21 cellular contexts compared by ENCODE assay signal in genomic region chr2:145653553-145653952, GRCh38.
"Had no signal": no experiment of that assay in that cellular context is flagged by ENCODE, and none has a peak within 500 bp of the region (broad histone marks: within the 10 kb centered on the region; RNA-seq: fewer than 3 reads in every experiment).

No MANE protein-coding gene starts in this region.

- H3K36me3 ChIP-seq: heart right ventricle, right lobe of liver, stomach, upper lobe of right lung had no signal

- H3K27me3 ChIP-seq: heart right ventricle, right lobe of liver, stomach, upper lobe of right lung had no signal

- ATAC-seq: activated CD4-positive, CD25-positive, alpha-beta regulatory T cell treated with anti-CD3 and anti-CD28 coated beads, Interleukin-2, amount 50 U/mL, for 24 hours; activated CD8-positive, alpha-beta T cell treated with anti-CD3 and anti-CD28 coated beads, Interleukin-2, amount 10 ng/mL, durations not matched to agents 7 days and 5 days; mucosa of descending colon; right lobe of liver; stimulated activated effector memory CD8-positive, alpha-beta T cell treated with anti-CD3 and anti-CD28 coated beads, Interleukin-12 subunit alpha, Interleukin-12 subunit beta, amount 100 ng/mL, for 72 hours; upper lobe of right lung had no signal

- H3K4me3 ChIP-seq: heart right ventricle, mucosa of descending colon, right lobe of liver, stomach, upper lobe of right lung had no signal

- DNase-seq: activated CD4-positive, alpha-beta T cell treated with anti-CD3 and anti-CD28 coated beads, Interleukin-2, amount 10 ng/mL, durations not matched to agents 7 days and 5 days; activated CD8-positive, alpha-beta T cell treated with anti-CD3 and anti-CD28 coated beads, Interleukin-2, amount 10 ng/mL, durations not matched to agents 7 days and 5 days; activated naive CD4-positive, alpha-beta T cell treated with Interleukin-2 at 50 U/mL for 16 hours; activated naive CD8-positive, alpha-beta T cell treated with anti-CD3 and anti-CD28 coated beads, Interleukin-2, amount 10 ng/mL, durations not matched to agents 7 days and 5 days; activated T-cell treated with anti-CD3 and anti-CD28 coated beads, Interleukin-2, amount 50 U/mL, for 24 hours; amygdala; caudate nucleus; heart right ventricle; immature natural killer cell; left ventricle myocardium superior; mucosa of descending colon; naive B cell; right lobe of liver; stimulated activated CD4-positive, alpha-beta T cell treated with anti-CD3 and anti-CD28 coated beads, Interleukin-4, amount 100 ng/mL, for 24 hours; stomach; upper lobe of right lung had no signal

- H3K79me2 ChIP-seq: parathyroid adenoma had no signal

- H3K36me3 Mint-ChIP-seq: activated naive CD8-positive, alpha-beta T cell treated with anti-CD3 and anti-CD28 coated beads, Interleukin-2, amount 10 ng/mL, durations not matched to agents 7 days and 5 days; immature natural killer cell; memory B cell; naive B cell; stimulated activated effector memory CD8-positive, alpha-beta T cell treated with anti-CD3 and anti-CD28 coated beads, Interleukin-12 subunit alpha, Interleukin-12 subunit beta, amount 100 ng/mL, for 72 hours had no signal

- H3K4me3 Mint-ChIP-seq: activated CD4-positive, alpha-beta T cell treated with anti-CD3 and anti-CD28 coated beads, Interleukin-2, amount 10 ng/mL, durations not matched to agents 7 days and 5 days; activated CD8-positive, alpha-beta T cell treated with anti-CD3 and anti-CD28 coated beads, Interleukin-2, amount 10 ng/mL, durations not matched to agents 7 days and 5 days; activated naive CD8-positive, alpha-beta T cell treated with anti-CD3 and anti-CD28 coated beads, Interleukin-2, amount 10 ng/mL, durations not matched to agents 7 days and 5 days; activated T-cell treated with anti-CD3 and anti-CD28 coated beads, Interleukin-2, amount 50 U/mL, for 24 hours; immature natural killer cell; memory B cell; naive B cell; stimulated activated effector memory CD8-positive, alpha-beta T cell treated with anti-CD3 and anti-CD28 coated beads, Interleukin-12 subunit alpha, Interleukin-12 subunit beta, amount 100 ng/mL, for 72 hours had no signal

- H3K27me3 Mint-ChIP-seq: activated CD4-positive, alpha-beta T cell treated with anti-CD3 and anti-CD28 coated beads, Interleukin-2, amount 10 ng/mL, durations not matched to agents 7 days and 5 days; activated naive CD8-positive, alpha-beta T cell treated with anti-CD3 and anti-CD28 coated beads, Interleukin-2, amount 10 ng/mL, durations not matched to agents 7 days and 5 days; activated T-cell treated with anti-CD3 and anti-CD28 coated beads, Interleukin-2, amount 50 U/mL, for 24 hours; memory B cell; naive B cell had no signal

- H3K9me3 Mint-ChIP-seq: activated CD4-positive, alpha-beta T cell treated with anti-CD3 and anti-CD28 coated beads, Interleukin-2, amount 10 ng/mL, durations not matched to agents 7 days and 5 days; activated naive CD8-positive, alpha-beta T cell treated with anti-CD3 and anti-CD28 coated beads, Interleukin-2, amount 10 ng/mL, durations not matched to agents 7 days and 5 days; activated T-helper 2 cell treated with anti-CD3 and anti-CD28 coated beads, Interferon-gamma antibody, Interleukin-2, Interleukin-4, amounts not matched to agents 10 μg/mL and 5 μg/mL and 100 μg/mL, durations not matched to agents 14 hours and 24 hours and 36 hours had no signal

- H3K9me3 ChIP-seq: heart right ventricle, mucosa of descending colon, right lobe of liver, stomach, upper lobe of right lung had no signal

- H3K4me1 ChIP-seq: parathyroid adenoma, right lobe of liver, stomach, upper lobe of right lung had no signal

- H3K9ac ChIP-seq: parathyroid adenoma had no signal

- H3K27ac Mint-ChIP-seq: activated CD4-positive, alpha-beta T cell treated with anti-CD3 and anti-CD28 coated beads, Interleukin-2, amount 10 ng/mL, durations not matched to agents 7 days and 5 days; activated CD8-positive, alpha-beta T cell treated with anti-CD3 and anti-CD28 coated beads, Interleukin-2, amount 10 ng/mL, durations not matched to agents 7 days and 5 days; activated naive CD8-positive, alpha-beta T cell treated with anti-CD3 and anti-CD28 coated beads, Interleukin-2, amount 10 ng/mL, durations not matched to agents 7 days and 5 days; activated T-cell treated with anti-CD3 and anti-CD28 coated beads, Interleukin-2, amount 50 U/mL, for 24 hours; activated T-helper 2 cell treated with anti-CD3 and anti-CD28 coated beads, Interferon-gamma antibody, Interleukin-2, Interleukin-4, amounts not matched to agents 10 μg/mL and 5 μg/mL and 100 μg/mL, durations not matched to agents 14 hours and 24 hours and 36 hours; immature natural killer cell; memory B cell; naive B cell; stimulated activated effector memory CD8-positive, alpha-beta T cell treated with anti-CD3 and anti-CD28 coated beads, Interleukin-12 subunit alpha, Interleukin-12 subunit beta, amount 100 ng/mL, for 72 hours had no signal

- H3K4me1 Mint-ChIP-seq: activated CD4-positive, alpha-beta T cell treated with anti-CD3 and anti-CD28 coated beads, Interleukin-2, amount 10 ng/mL, durations not matched to agents 7 days and 5 days; activated naive CD8-positive, alpha-beta T cell treated with anti-CD3 and anti-CD28 coated beads, Interleukin-2, amount 10 ng/mL, durations not matched to agents 7 days and 5 days; immature natural killer cell; stimulated activated effector memory CD8-positive, alpha-beta T cell treated with anti-CD3 and anti-CD28 coated beads, Interleukin-12 subunit alpha, Interleukin-12 subunit beta, amount 100 ng/mL, for 72 hours had no signal

- H3K27ac ChIP-seq: parathyroid adenoma, right lobe of liver, upper lobe of right lung had no signal

- H2AFZ ChIP-seq: parathyroid adenoma had no signal
